In genomic region chr7:101599787-101600186, GRCh38 we compare ENCODE assay signal across 1 cellular context.
TF ChIP-seq lines count a peak whose summit lies in the region.

No MANE protein-coding gene starts in this region.

TF ChIP-seq in HepG2, 621 proteins besides CTCF, POLR2A, EP300 and RAD21:
- TF ChIP-seq SPEN (CRISPR knock-in tag; IDR thresholded peaks at IDR 0.05; ENCODE audit: low read depth) (no peak), ZNF629 (CRISPR knock-in tag; conservative IDR thresholded peaks at IDR 0.05) (peak; percentile 79)
